Comparison of ENCODE assay signal across 24 cellular contexts in the genomic region with DNA sequence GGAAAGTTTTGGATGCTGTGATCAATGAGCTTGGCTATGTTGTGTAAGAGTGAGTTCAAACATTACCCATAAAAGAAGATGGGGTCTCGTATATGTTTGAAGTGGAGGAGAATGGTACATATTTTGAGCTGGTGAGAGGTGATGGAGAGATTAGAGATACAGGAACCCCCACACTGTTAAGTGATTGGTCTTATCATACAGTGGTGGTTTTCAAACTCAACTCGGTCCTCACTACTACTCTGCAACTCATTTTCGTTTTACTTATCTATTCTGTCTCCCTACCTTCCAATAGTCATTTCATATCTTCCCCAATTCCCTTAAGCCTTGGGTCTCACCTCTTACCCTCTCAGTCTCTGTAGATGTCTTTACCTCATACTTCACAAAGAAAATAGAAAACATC. TPM values are rescaled to one million over a fixed set of nuclear protein-coding genes. Genes with fewer than 3 reads are reported as not detected.
A peak's percentile ranks its signal among the peaks of the same experiment; 100 is the strongest.
DNase-seq lines count a peak whose midpoint lies in the region; ATAC-seq and TF ChIP-seq lines count a peak whose summit lies in the region.
"Had no signal": no experiment of that assay in that cellular context is flagged by ENCODE, and none has a peak within 500 bp of the region (broad histone marks: within the 10 kb centered on the region; RNA-seq: fewer than 3 reads in every experiment).

No MANE protein-coding gene starts in this region.

- peak overlapping the region; percentile 74 for H3K4me3 Mint-ChIP-seq in activated T-cell treated with anti-CD3 and anti-CD28 coated beads, Interleukin-2, amount 50 U/mL, for 4 hours
- peak overlapping the region; percentile 88 for H3K4me3 Mint-ChIP-seq in T-helper 17 cell
- peak overlapping the region; percentile 73 for H3K4me3 Mint-ChIP-seq in central memory CD8-positive, alpha-beta T cell
- H3K4me3 Mint-ChIP-seq in stimulated activated naive CD8-positive, alpha-beta T cell treated with anti-CD3 and anti-CD28 coated beads, Interleukin-15, amount 100 ng/mL, for 72 hours = peak overlapping the region; percentile 34 to 80
- no peak overlapping the region for H3K4me3 Mint-ChIP-seq in nephron progenitor cell
- H3K4me3 Mint-ChIP-seq: nephron had no signal

- H3K27me3 Mint-ChIP-seq in activated T-cell treated with anti-CD3 and anti-CD28 coated beads, Interleukin-2, amount 50 U/mL, for 4 hours (ENCODE audit: low read depth) = no peaks in the 10 kb centered on the region
- H3K27me3 Mint-ChIP-seq in T-helper 17 cell (no peaks in the 10 kb centered on the region), nephron progenitor cell (ENCODE audit: low read depth, poor library complexity) (peaks cover under 1% of the 10 kb centered on the region)
- H3K27me3 Mint-ChIP-seq in central memory CD8-positive, alpha-beta T cell = no peaks in the 10 kb centered on the region
- H3K27me3 Mint-ChIP-seq in stimulated activated naive CD8-positive, alpha-beta T cell treated with anti-CD3 and anti-CD28 coated beads, Interleukin-15, amount 100 ng/mL, for 72 hours = no peaks in the 10 kb centered on the region

- ATAC-seq in activated T-cell treated with anti-CD3 and anti-CD28 coated beads, Interleukin-2, amount 50 U/mL, for 4 hours = peak; percentile 77 to 81
- ATAC-seq in T-helper 17 cell = peak; percentile 45
- ATAC-seq in central memory CD8-positive, alpha-beta T cell (replicated peaks; ENCODE audit: extremely low read depth, poor library complexity, severe bottlenecking) = no peak
- peak; percentile 74 for ATAC-seq in stimulated activated naive CD8-positive, alpha-beta T cell treated with anti-CD3 and anti-CD28 coated beads, Interleukin-15, amount 100 ng/mL, for 72 hours
- no peak for ATAC-seq in left colon
- ATAC-seq: heart left ventricle, left lobe of liver, right cardiac atrium, upper lobe of right lung had no signal

- DNase-seq in activated T-cell treated with anti-CD3 and anti-CD28 coated beads, Interleukin-2, amount 50 U/mL, for 4 hours = no peak
- no peak for DNase-seq in activated T-cell treated with anti-CD3 and anti-CD28 coated beads for 4 hours
- DNase-seq in T-helper 17 cell = no peak
- DNase-seq in central memory CD8-positive, alpha-beta T cell (ENCODE audit: low spot score in 2 of 2) = no peak
- no peak for DNase-seq in stimulated activated naive CD8-positive, alpha-beta T cell treated with anti-CD3 and anti-CD28 coated beads, Interleukin-15, amount 100 ng/mL, for 72 hours
- no peak for DNase-seq in effector CD4-positive, alpha-beta T cell
- DNase-seq in left colon = no peak
- DNase-seq in nephron progenitor cell = no peak
- DNase-seq: ACHN; activated CD4-positive, alpha-beta T cell treated with anti-CD3 and anti-CD28 coated beads for 1 hour; amniotic stem cell; dermis blood vessel endothelial cell; GOT3; heart left ventricle; Kasumi-1; NCI-H1048; NCI-H187; right cardiac atrium; stimulated activated CD4-positive, alpha-beta T cell treated with anti-CD3 and anti-CD28 coated beads, Interleukin-12 subunit alpha, Interleukin-12 subunit beta, amount 100 ng/mL, for 4 hours; stimulated activated CD4-positive, alpha-beta T cell treated with anti-CD3 and anti-CD28 coated beads, Interleukin-4, amount 100 ng/mL, for 4 hours; upper lobe of right lung had no signal

- intact Hi-C loops in left colon (cut with DNase I, micrococcal nuclease) = no loop called here

- no peaks in the 10 kb centered on the region for H3K9me3 ChIP-seq in T-helper 17 cell (ENCODE audit: control insufficient read depth, low read length, poor library complexity, severe bottlenecking)
- H3K9me3 ChIP-seq: heart left ventricle, upper lobe of right lung had no signal

- H3K4me1 Mint-ChIP-seq in activated T-cell treated with anti-CD3 and anti-CD28 coated beads, Interleukin-2, amount 50 U/mL, for 4 hours (ENCODE audit: low read depth) = peaks cover 82% of the 10 kb centered on the region
- peaks cover 60% of the 10 kb centered on the region for H3K4me1 Mint-ChIP-seq in T-helper 17 cell
- peaks cover 74% of the 10 kb centered on the region for H3K4me1 Mint-ChIP-seq in central memory CD8-positive, alpha-beta T cell
- H3K4me1 Mint-ChIP-seq in stimulated activated naive CD8-positive, alpha-beta T cell treated with anti-CD3 and anti-CD28 coated beads, Interleukin-15, amount 100 ng/mL, for 72 hours = peaks cover 72% of the 10 kb centered on the region
- no peaks in the 10 kb centered on the region for H3K4me1 Mint-ChIP-seq in nephron progenitor cell
- H3K4me1 Mint-ChIP-seq: nephron had no signal

- H3K36me3 Mint-ChIP-seq in activated T-cell treated with anti-CD3 and anti-CD28 coated beads, Interleukin-2, amount 50 U/mL, for 4 hours (ENCODE audit: insufficient read depth) = peaks cover 29% of the 10 kb centered on the region
- H3K36me3 Mint-ChIP-seq in T-helper 17 cell (ENCODE audit: low read depth) (peaks cover 7% of the 10 kb centered on the region), nephron progenitor cell (ENCODE audit: low read depth) (no peaks in the 10 kb centered on the region)
- H3K36me3 Mint-ChIP-seq in central memory CD8-positive, alpha-beta T cell (ENCODE audit: insufficient read depth) = peaks cover 5% of the 10 kb centered on the region

- H3K9me3 Mint-ChIP-seq in activated T-cell treated with anti-CD3 and anti-CD28 coated beads, Interleukin-2, amount 50 U/mL, for 4 hours = peaks cover 3% of the 10 kb centered on the region
- H3K9me3 Mint-ChIP-seq in central memory CD8-positive, alpha-beta T cell = peaks cover 5% of the 10 kb centered on the region
- peaks cover 0 to 5% of the 10 kb centered on the region in 2 donors for H3K9me3 Mint-ChIP-seq in stimulated activated naive CD8-positive, alpha-beta T cell treated with anti-CD3 and anti-CD28 coated beads, Interleukin-15, amount 100 ng/mL, for 72 hours
- peaks cover 4% of the 10 kb centered on the region for H3K9me3 Mint-ChIP-seq in nephron progenitor cell

- H3K27ac Mint-ChIP-seq in T-helper 17 cell (peak overlapping the region; percentile 96), nephron progenitor cell (no peak overlapping the region)
- peak overlapping the region; percentile 87 for H3K27ac Mint-ChIP-seq in central memory CD8-positive, alpha-beta T cell (ENCODE audit: low read depth)
- H3K27ac Mint-ChIP-seq in stimulated activated naive CD8-positive, alpha-beta T cell treated with anti-CD3 and anti-CD28 coated beads, Interleukin-15, amount 100 ng/mL, for 72 hours = peak overlapping the region in 1 of 2 donors; percentile 93
- H3K27ac Mint-ChIP-seq: nephron had no signal

- TF ChIP-seq CTCF in nephron progenitor cell (IDR thresholded peaks at IDR 0.05) = no peak

RNA-seq across cellular contexts. Expression of a gene that starts 16.4 kb away (rescaled TPM):
- total RNA-seq in activated T-cell treated with anti-CD3 and anti-CD28 coated beads, Interleukin-2, amount 50 U/mL, for 4 hours = 10 to 100 TPM in 2 of 3 donors, 1 to 10 TPM in 1; 7.4 to 21.9 (median 20.6) TPM
- total RNA-seq in T-helper 17 cell (under 1 TPM; 0.12 to 0.47 TPM), left colon (1 to 10 TPM in 1 of 2 donors, under 1 TPM in 1; 0.67 to 3.8 TPM)
- total RNA-seq: bronchial epithelial cell, left lobe of liver, right cardiac atrium had no signal

Comparison
In these comparisons a context has a peak if more than half of its experiments do, and no peak if none do; other contexts are left out.
1. ATAC-seq: peak in activated T-cell treated with anti-CD3 and anti-CD28 coated beads, Interleukin-2, amount 50 U/mL, for 4 hours (2 of 2), T-helper 17 cell (single experiment) and stimulated activated naive CD8-positive, alpha-beta T cell treated with anti-CD3 and anti-CD28 coated beads, Interleukin-15, amount 100 ng/mL, for 72 hours (single experiment); none in central memory CD8-positive, alpha-beta T cell (single experiment) and left colon (single experiment).